Comparison of ENCODE assay signal across 13 cellular contexts in genomic region chr16:72845322-72846020, GRCh38.
"Had no signal": no experiment of that assay in that cellular context is flagged by ENCODE, and none has a peak within 500 bp of the region (broad histone marks: within the 10 kb centered on the region; RNA-seq: fewer than 3 reads in every experiment).

No MANE protein-coding gene starts in this region.

- H3K27me3 ChIP-seq: heart right ventricle, transverse colon had no signal

- H3K4me3 ChIP-seq: heart right ventricle, smooth muscle cell, transverse colon had no signal

- H3K27ac ChIP-seq: parathyroid adenoma, transverse colon had no signal

- H2AFZ ChIP-seq: parathyroid adenoma had no signal

- H3K9ac ChIP-seq: parathyroid adenoma had no signal

- ATAC-seq: activated naive CD8-positive, alpha-beta T cell treated with anti-CD3 and anti-CD28 coated beads, Interleukin-2, amount 50 U/mL, for 24 hours; activated T-cell treated with anti-CD3 and anti-CD28 coated beads, Interleukin-2, amount 50 U/mL, for 72 hours; heart right ventricle had no signal

- DNase-seq: activated CD4-positive, alpha-beta memory T cell treated with anti-CD3 and anti-CD28 coated beads for 36 hours; activated CD4-positive, CD25-positive, alpha-beta regulatory T cell treated with anti-CD3 and anti-CD28 coated beads, Interleukin-2, amount 50 U/mL, for 72 hours; activated CD8-positive, alpha-beta memory T cell treated with anti-CD3 and anti-CD28 coated beads, Interleukin-2, amount 50 U/mL, for 4 hours; activated naive CD8-positive, alpha-beta T cell treated with anti-CD3 and anti-CD28 coated beads, Interleukin-2, amount 50 U/mL, for 24 hours; activated T-cell treated with anti-CD3 and anti-CD28 coated beads, Interleukin-2, amount 50 U/mL, for 72 hours; cortex of kidney; effector CD8-positive, alpha-beta T cell; heart right ventricle; mammary epithelial cell; nephron progenitor cell; transverse colon had no signal

- H3K9me3 ChIP-seq: heart right ventricle, transverse colon had no signal

- H3K4me2 ChIP-seq: smooth muscle cell had no signal

- H3K36me3 ChIP-seq: heart right ventricle, transverse colon had no signal
